Comparison of ENCODE assay signal across 1 cellular context in the genomic region with DNA sequence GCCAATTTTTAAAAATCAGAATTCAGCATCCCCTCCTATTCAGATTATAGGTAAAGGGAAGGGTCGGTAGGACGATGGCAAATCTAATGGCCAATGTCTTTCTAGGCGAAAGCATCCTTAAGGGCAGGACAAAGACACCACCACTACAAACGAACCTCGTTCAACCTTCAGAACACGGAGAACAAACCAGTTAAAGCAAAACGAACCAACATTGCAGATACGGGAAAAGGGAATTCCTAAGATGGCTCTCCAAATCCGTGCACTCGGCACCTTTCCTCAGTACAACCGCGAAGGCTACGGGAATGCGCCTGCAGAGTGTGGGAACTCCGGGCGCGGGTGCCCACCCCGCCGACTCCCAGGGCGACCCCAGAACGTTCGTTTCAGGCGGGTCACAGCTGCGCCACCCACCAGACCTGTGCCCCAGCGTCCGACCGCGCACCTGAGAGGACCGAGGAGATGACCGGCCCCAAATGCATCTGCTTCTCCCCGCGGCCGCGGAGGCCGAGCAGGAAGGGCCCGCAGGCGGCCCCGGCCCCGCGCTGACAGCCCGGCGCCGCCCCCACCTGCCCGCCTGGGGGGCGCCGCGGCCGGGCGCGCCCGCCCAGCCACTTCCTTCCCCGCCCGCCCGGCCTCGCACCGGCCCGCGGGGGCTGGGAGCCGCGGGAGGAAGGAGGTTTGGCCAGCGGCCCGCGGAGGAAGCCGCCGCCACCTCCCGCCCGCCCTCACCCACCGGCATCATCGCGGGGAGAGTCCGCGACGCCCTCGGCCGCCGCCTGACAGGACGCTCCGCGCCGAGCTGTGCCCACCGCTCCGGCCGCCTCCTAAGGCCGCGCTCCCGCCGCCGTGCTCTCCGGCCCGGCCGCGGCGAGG.
A peak's percentile ranks its signal among the peaks of the same experiment; 100 is the strongest.
TF ChIP-seq lines count a peak whose summit lies in the region.

No MANE protein-coding gene starts in this region.

TF ChIP-seq in GM12878, 131 proteins besides CTCF, POLR2A, EP300 and RAD21 (continued from another document):
- TF ChIP-seq, protein P1, sequence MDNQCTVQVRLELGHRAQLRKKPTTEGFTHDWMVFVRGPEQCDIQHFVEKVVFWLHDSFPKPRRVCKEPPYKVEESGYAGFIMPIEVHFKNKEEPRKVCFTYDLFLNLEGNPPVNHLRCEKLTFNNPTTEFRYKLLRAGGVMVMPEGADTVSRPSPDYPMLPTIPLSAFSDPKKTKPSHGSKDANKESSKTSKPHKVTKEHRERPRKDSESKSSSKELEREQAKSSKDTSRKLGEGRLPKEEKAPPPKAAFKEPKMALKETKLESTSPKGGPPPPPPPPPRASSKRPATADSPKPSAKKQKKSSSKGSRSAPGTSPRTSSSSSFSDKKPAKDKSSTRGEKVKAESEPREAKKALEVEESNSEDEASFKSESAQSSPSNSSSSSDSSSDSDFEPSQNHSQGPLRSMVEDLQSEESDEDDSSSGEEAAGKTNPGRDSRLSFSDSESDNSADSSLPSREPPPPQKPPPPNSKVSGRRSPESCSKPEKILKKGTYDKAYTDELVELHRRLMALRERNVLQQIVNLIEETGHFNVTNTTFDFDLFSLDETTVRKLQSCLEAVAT (IDR thresholded peaks at IDR 0.05): no peak
- TF ChIP-seq RAD51 (IDR thresholded peaks at IDR 0.05) (no peak), IKZF2 (IDR thresholded peaks at IDR 0.05) (peak; percentile 30 to 31; a peak in 1 of 4 replicates), IKZF1 (conservative IDR thresholded peaks at IDR 0.05) (0 out of 2 replicates have a peak, but pooled peaks have one; percentile 43), SMC3 (IDR thresholded peaks at IDR 0.05; ENCODE audit: borderline replicate concordance, low read length) (no peak), EGR1 (IDR thresholded peaks at IDR 0.05; ENCODE audit: borderline replicate concordance in 1 of 2, low read depth in 2 of 2, low read length in 2 of 2) (peak in 1 of 2 experiments; percentile 47; a peak in 1 of 3 replicates)
